ENCODE assay signal across 8 cellular contexts in genomic region chr2:235493402-235493774, GRCh38. TPM values are rescaled to one million over a fixed set of nuclear protein-coding genes. Genes with fewer than 3 reads are reported as not detected.
A peak's percentile ranks its signal among the peaks of the same experiment; 100 is the strongest.
DNase-seq lines count a peak whose midpoint lies in the region; ATAC-seq and TF ChIP-seq lines count a peak whose summit lies in the region.

No MANE protein-coding gene starts in this region.

- peak overlapping the region; percentile 69 for H3K9ac ChIP-seq in fibroblast of lung (ENCODE audit: insufficient read depth, low read length)

- peak overlapping the region; percentile 81 for H3K27ac ChIP-seq in RWPE1
- peak overlapping the region; percentile 6 for H3K27ac ChIP-seq in fibroblast of lung (ENCODE audit: insufficient read depth, low read length)

- ATAC-seq in GM21529 (IDR thresholded peaks at IDR 0.05; ENCODE audit: unreplicated experiment), result no peak
- no peak for ATAC-seq in HG03521 (IDR thresholded peaks at IDR 0.05; ENCODE audit: unreplicated experiment)

- peak overlapping the region; percentile 98 for H3K4me2 ChIP-seq in fibroblast of lung (ENCODE audit: extremely low read depth, insufficient read depth, low read length)

- H3K27me3 ChIP-seq in fibroblast of lung (ENCODE audit: control insufficient read depth, insufficient read depth, low read length) (no peaks in the 10 kb centered on the region), neuron (ENCODE audit: insufficient read depth, low read length) (no peaks in the 10 kb centered on the region)

- TF ChIP-seq CTCF in RWPE1 (conservative IDR thresholded peaks at IDR 0.05; ENCODE audit: low read depth), result no peak
- no peak for TF ChIP-seq CTCF in fibroblast of lung (conservative IDR thresholded peaks at IDR 0.05 in 1 of 2, IDR thresholded peaks at IDR 0.05 in 1 of 2; ENCODE audit: low read depth in 1 of 2, low read length in 2 of 2)

- H3K36me3 ChIP-seq in fibroblast of lung (ENCODE audit: control insufficient read depth, insufficient read depth, low read length) (no peaks in the 10 kb centered on the region), neuron (ENCODE audit: insufficient read depth, low read length) (no peaks in the 10 kb centered on the region)

- H2AFZ ChIP-seq in fibroblast of lung (ENCODE audit: low read length), result peak overlapping the region; percentile 92
- H2AFZ ChIP-seq in neuron (ENCODE audit: low read depth, low read length), result peak overlapping the region; percentile 95

- peak overlapping the region; percentile 10; the same call in 1 of the 2 replicates for H3K4me3 ChIP-seq in GM08714 (ENCODE audit: low read length)
- H3K4me3 ChIP-seq in fibroblast of lung (replicated peaks in 1 of 4; ENCODE audit: control extremely low read depth in 1 of 4, insufficient read depth in 1 of 4, low read depth in 3 of 4, low read length in 4 of 4), result peak overlapping the region; percentile 27 to 61 (median 48)
- H3K4me3 ChIP-seq in neuron (ENCODE audit: low read length), result peak overlapping the region; percentile 40

- DNase-seq in RWPE1 (ENCODE audit: low spot score), result no peak
- peak; percentile 47 to 60 for DNase-seq in fibroblast of lung (ENCODE audit: low read depth in 2 of 2)
- no peak for DNase-seq in stimulated activated naive CD4-positive, alpha-beta T cell (lab: John Stamatoyannopoulos, UW)
- no peak for DNase-seq in inferior parietal cortex (ENCODE audit: extremely low spot score)

- H3K79me2 ChIP-seq in fibroblast of lung (ENCODE audit: control insufficient read depth, insufficient read depth, low read length), result peaks cover 33% of the 10 kb centered on the region

- H3K4me1 ChIP-seq in fibroblast of lung (ENCODE audit: control insufficient read depth, extremely low read depth, insufficient read depth, low read length), result peaks cover 12% of the 10 kb centered on the region
- peaks cover 17% of the 10 kb centered on the region for H3K4me1 ChIP-seq in neuron (ENCODE audit: insufficient read depth, low read length)

- CTCF ChIA-PET in RWPE1 (lab: Yijun Ruan, JAX), result interaction anchor here (0.6 kb wide), 1 partner anchor 209 kb away, joined by 3 read pairs; no protein-coding TSS in a partner anchor

- H4K20me1 ChIP-seq in fibroblast of lung (ENCODE audit: control insufficient read depth, extremely low read depth, insufficient read depth, low read length), result no peaks in the 10 kb centered on the region

- H3K9me3 ChIP-seq in fibroblast of lung (ENCODE audit: control insufficient read depth, insufficient read depth, low read depth, low read length) (no peaks in the 10 kb centered on the region), neuron (ENCODE audit: low read length) (no peaks in the 10 kb centered on the region)

- POLR2A ChIA-PET in RWPE1 (lab: Yijun Ruan, JAX; ENCODE audit: low non-redundant PET), result no interaction called here

RNA-seq across cellular contexts. Expression of gene AGAP1, which starts 0.5 kb away (rescaled TPM):
- 7.7 and 10.6 TPM in 2 replicates for total RNA-seq in fibroblast of lung
- polyA plus RNA-seq in fibroblast of lung, result 14.0 and 16.0 TPM in 2 replicates
- 13.1 and 13.6 TPM in 2 replicates for polyA plus RNA-seq in fibroblast of lung (2012)
- polyA minus RNA-seq in fibroblast of lung (ENCODE audit: low replicate concordance), result 56.9 and 135 TPM in 2 replicates

Comparison
In these comparisons a context has a peak if more than half of its experiments do, and no peak if none do; other contexts are left out.
1. DNase-seq: peak in fibroblast of lung (2 of 2); none in RWPE1 (single experiment), stimulated activated naive CD4-positive, alpha-beta T cell (0 of 6) and inferior parietal cortex (single experiment).
2. Peak in every context shown above with its lines, with median percentiles within 50 percentile points of each other: H3K4me3 ChIP-seq.